Comparison of ENCODE assay signal across 9 cellular contexts in genomic region chr6:16413399-16413798, GRCh38.
DNase-seq lines count a peak whose midpoint lies in the region; ATAC-seq lines count a peak whose summit lies in the region.
"Had no signal": no experiment of that assay in that cellular context is flagged by ENCODE, and none has a peak within 500 bp of the region (broad histone marks: within the 10 kb centered on the region; RNA-seq: fewer than 3 reads in every experiment).

No MANE protein-coding gene starts in this region.

- no peak overlapping the region for H4K8ac ChIP-seq in mesenchymal stem cell (ENCODE audit: low read length)

- H3K27me3 ChIP-seq in mesenchymal stem cell (ENCODE audit: control insufficient read depth in 1 of 2, insufficient read depth in 1 of 2, low read length in 2 of 2) = no peaks in the 10 kb centered on the region

- no peak overlapping the region for H3K18ac ChIP-seq in mesenchymal stem cell (ENCODE audit: low read depth in 1 of 2, low read length in 2 of 2)

- no peak overlapping the region for H3K4me2 ChIP-seq in mesenchymal stem cell (ENCODE audit: low read length, poor library complexity, severe bottlenecking)

- H2BK120ac ChIP-seq in mesenchymal stem cell (ENCODE audit: low read depth, low read length) = no peak overlapping the region

- H4K91ac ChIP-seq in mesenchymal stem cell (ENCODE audit: low read length) = no peak overlapping the region

- no peaks in the 10 kb centered on the region for H3K4me1 ChIP-seq in mesenchymal stem cell (ENCODE audit: control insufficient read depth, insufficient read depth, low read depth, low read length)

- peak; percentile 35 for ATAC-seq in GM18508 (IDR thresholded peaks at IDR 0.05; ENCODE audit: insufficient read depth, unreplicated experiment)
- ATAC-seq in HG02759 (IDR thresholded peaks at IDR 0.05; ENCODE audit: unreplicated experiment) = peak; percentile 48
- no peak for ATAC-seq in HG03196 (IDR thresholded peaks at IDR 0.05; ENCODE audit: unreplicated experiment)

- H3K9ac ChIP-seq in mesenchymal stem cell (ENCODE audit: low read length) = peak overlapping the region; percentile 17

- H3K9me3 ChIP-seq in mesenchymal stem cell (ENCODE audit: control insufficient read depth, low read length) = no peaks in the 10 kb centered on the region

- no peaks in the 10 kb centered on the region for H3K36me3 ChIP-seq in mesenchymal stem cell (ENCODE audit: control insufficient read depth in 1 of 2, insufficient read depth in 2 of 2, low read depth in 1 of 2, low read length in 2 of 2)

- H2AFZ ChIP-seq in mesenchymal stem cell (ENCODE audit: low read depth, low read length) = no peak overlapping the region

- no peak overlapping the region for H2BK15ac ChIP-seq in mesenchymal stem cell (ENCODE audit: low read depth, poor library complexity, severe bottlenecking)

- peak overlapping the region in 1 of 2 experiments; percentile 36 for H3K4me3 ChIP-seq in mesenchymal stem cell (ENCODE audit: insufficient read depth in 1 of 2, low read depth in 1 of 2, low read length in 2 of 2)

- no peak overlapping the region for H3K27ac ChIP-seq in mesenchymal stem cell (ENCODE audit: low read length, poor library complexity, severe bottlenecking)

- H3K14ac ChIP-seq in mesenchymal stem cell (ENCODE audit: low read length in 2 of 2) = no peak overlapping the region

- peak; percentile 19 for DNase-seq in activated CD4-positive, alpha-beta T cell treated with anti-CD3 and anti-CD28 coated beads, Interleukin-2, amount 50 U/mL, for 1 hour
- DNase-seq in mesenchymal stem cell (no peak), NCI-H187 treated with DMSO at 0.1 percent for 48 hours (lab: John Stamatoyannopoulos, UW) (no peak), cortex of kidney (lab: John Stamatoyannopoulos, UW) (no peak)
- DNase-seq: amniotic stem cell, SHP77 had no signal

- no peak overlapping the region for H2BK12ac ChIP-seq in mesenchymal stem cell (ENCODE audit: low read length in 2 of 2)

- H2AK5ac ChIP-seq in mesenchymal stem cell (ENCODE audit: low read length, severe bottlenecking) = no peak overlapping the region

- H2BK5ac ChIP-seq in mesenchymal stem cell (ENCODE audit: low read depth, low read length, poor library complexity, severe bottlenecking) = no peak overlapping the region

- peaks cover 2% of the 10 kb centered on the region for H3K79me1 ChIP-seq in mesenchymal stem cell (replicated peaks; ENCODE audit: low read length, poor library complexity, severe bottlenecking)

- 94% methylated on average over 3 of the region's 4 CpGs for WGBS in mesenchymal stem cell

- no peak overlapping the region for H3K4ac ChIP-seq in mesenchymal stem cell (ENCODE audit: low read depth in 1 of 2, low read length in 2 of 2)

- H3K23ac ChIP-seq in mesenchymal stem cell (ENCODE audit: low read length in 2 of 2) = no peak overlapping the region
